ENCODE assay signal across 8 cellular contexts in the genomic region with DNA sequence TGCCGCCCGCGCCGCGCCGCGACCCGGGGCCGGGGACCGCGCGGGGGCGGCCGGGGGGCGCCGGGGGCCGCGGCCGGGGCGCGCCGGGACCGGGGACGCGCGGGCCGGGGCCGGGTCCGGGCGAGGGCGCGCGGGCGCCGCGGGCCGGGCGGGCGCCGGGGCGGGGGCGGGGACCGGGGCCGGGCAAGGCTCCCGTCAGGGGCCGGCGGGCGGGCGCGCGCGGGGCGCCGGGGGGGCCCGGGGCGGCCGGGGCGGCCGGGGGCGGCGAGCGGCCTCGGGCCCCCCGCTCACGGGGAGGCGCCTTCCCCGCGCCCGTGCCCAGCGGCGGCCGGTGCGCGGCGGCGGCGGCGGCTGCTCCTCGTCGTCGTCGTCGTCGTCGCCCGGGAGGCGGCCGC. TPM values are rescaled to one million over a fixed set of nuclear protein-coding genes. Genes with fewer than 3 reads are reported as not detected.
DNase-seq lines count a peak whose midpoint lies in the region; ATAC-seq, FAIRE-seq and TF ChIP-seq lines count a peak whose summit lies in the region.

No MANE protein-coding gene starts in this region.

- H3K9me3 ChIP-seq in fibroblast of lung (ENCODE audit: control insufficient read depth, insufficient read depth, low read depth, low read length) (no peaks in the 10 kb centered on the region), sigmoid colon (no peaks in the 10 kb centered on the region)

- peak overlapping the region; percentile 88 for H3K27ac ChIP-seq in RWPE1
- no peak overlapping the region for H3K27ac ChIP-seq in fibroblast of lung (ENCODE audit: insufficient read depth, low read length)
- peak overlapping the region; percentile 67 to 87 (median 77) for H3K27ac ChIP-seq in sigmoid colon

- POLR2A ChIA-PET in RWPE1 (lab: Yijun Ruan, JAX; ENCODE audit: low non-redundant PET), result no interaction called here

- H3K27me3 ChIP-seq in fibroblast of lung (ENCODE audit: control insufficient read depth, insufficient read depth, low read length) (no peaks in the 10 kb centered on the region), sigmoid colon (no peaks in the 10 kb centered on the region)

- no peak for FAIRE-seq in HTR-8/SVneo (lab: Jason Lieb, UNC)

- CTCF ChIA-PET in RWPE1 (lab: Yijun Ruan, JAX), result interaction anchor here (1.2 kb wide), 1 partner anchor 144 kb away, joined by 3 read pairs; no protein-coding TSS in a partner anchor

- H3K9ac ChIP-seq in fibroblast of lung (ENCODE audit: insufficient read depth, low read length), result peak overlapping the region; percentile 65

- H3K4me1 ChIP-seq in fibroblast of lung (ENCODE audit: control insufficient read depth, extremely low read depth, insufficient read depth, low read length), result peaks cover 15% of the 10 kb centered on the region
- H3K4me1 ChIP-seq in sigmoid colon, result peaks cover 2 to 49% (median 44%) of the 10 kb centered on the region in 4 donors

- peaks cover 46% of the 10 kb centered on the region for H3K79me2 ChIP-seq in fibroblast of lung (ENCODE audit: control insufficient read depth, insufficient read depth, low read length)

- TF ChIP-seq CTCF in GM12875 (IDR thresholded peaks at IDR 0.05; ENCODE audit: borderline replicate concordance, insufficient read depth, low read depth, low read length), result no peak
- no peak for TF ChIP-seq CTCF in RWPE1 (conservative IDR thresholded peaks at IDR 0.05; ENCODE audit: low read depth)
- no peak for TF ChIP-seq CTCF in fibroblast of lung (conservative IDR thresholded peaks at IDR 0.05 in 1 of 2, IDR thresholded peaks at IDR 0.05 in 1 of 2; ENCODE audit: low read depth in 1 of 2, low read length in 2 of 2)
- TF ChIP-seq CTCF in sigmoid colon (IDR thresholded peaks at IDR 0.05), result no peak

- intact Hi-C loops in sigmoid colon (cut with DNase I), result loop anchor here (2.0 to 5.0 kb wide), 5 partner anchors 27 to 175 kb away; partner anchors contain the start of genes C16orf95 and MAP1LC3B

- peaks cover 6% of the 10 kb centered on the region for H3K36me3 ChIP-seq in fibroblast of lung (ENCODE audit: control insufficient read depth, insufficient read depth, low read length)
- H3K36me3 ChIP-seq in sigmoid colon, result no peaks in the 10 kb centered on the region

- DNase-seq in RWPE1 (ENCODE audit: low spot score) (no peak), fibroblast of lung (ENCODE audit: low read depth in 2 of 2) (no peak), sigmoid colon (no peak), NCI-H82 (lab: John Stamatoyannopoulos, UW) (no peak), foreskin melanocyte (no peak), HTR-8/SVneo (ENCODE audit: insufficient read length, low spot score) (no peak)

- ATAC-seq in GM21390 (IDR thresholded peaks at IDR 0.05; ENCODE audit: unreplicated experiment), result no peak

- H3K4me3 ChIP-seq in GM12875 (ENCODE audit: low read depth, low read length) (peak overlapping the region; percentile 6), fibroblast of lung (replicated peaks in 1 of 4; ENCODE audit: control extremely low read depth in 1 of 4, insufficient read depth in 1 of 4, low read depth in 3 of 4, low read length in 4 of 4) (peak overlapping the region in 2 of 4 experiments; percentile 68 to 71), sigmoid colon (peak overlapping the region; percentile 36 to 64 (median 58))

- H4K20me1 ChIP-seq in fibroblast of lung (ENCODE audit: control insufficient read depth, extremely low read depth, insufficient read depth, low read length), result no peaks in the 10 kb centered on the region

- no peak overlapping the region for H3K4me2 ChIP-seq in fibroblast of lung (ENCODE audit: extremely low read depth, insufficient read depth, low read length)

- no peak for TF ChIP-seq POLR2A in sigmoid colon (IDR thresholded peaks at IDR 0.05)

- WGBS in sigmoid colon, 2 donors, result 1% methylated on average over 88 of the region's 88 CpGs

- TF ChIP-seq EP300 in sigmoid colon (IDR thresholded peaks at IDR 0.05), result no peak

- H2AFZ ChIP-seq in fibroblast of lung (ENCODE audit: low read length), result no peak overlapping the region

RNA-seq across cellular contexts. Expression of gene ZCCHC14, which starts 0.6 kb away (rescaled TPM):
- total RNA-seq in fibroblast of lung (15.4 and 16.3 TPM in 2 replicates), sigmoid colon (10 to 100 TPM; 11.4 to 23.8 (median 15.2) TPM)
- polyA plus RNA-seq in fibroblast of lung (6.4 and 8.6 TPM in 2 replicates), sigmoid colon (10 to 100 TPM in 1 of 3 donors, 1 to 10 TPM in 2; 6.0 to 11.8 (median 7.2) TPM)
- polyA plus RNA-seq in fibroblast of lung (2012), result 12.6 and 13.5 TPM in 2 replicates
- polyA minus RNA-seq in fibroblast of lung (ENCODE audit: low replicate concordance), result 19.5 and 24.6 TPM in 2 replicates
